Comparison of ENCODE assay signal across 35 cellular contexts in the genomic region with DNA sequence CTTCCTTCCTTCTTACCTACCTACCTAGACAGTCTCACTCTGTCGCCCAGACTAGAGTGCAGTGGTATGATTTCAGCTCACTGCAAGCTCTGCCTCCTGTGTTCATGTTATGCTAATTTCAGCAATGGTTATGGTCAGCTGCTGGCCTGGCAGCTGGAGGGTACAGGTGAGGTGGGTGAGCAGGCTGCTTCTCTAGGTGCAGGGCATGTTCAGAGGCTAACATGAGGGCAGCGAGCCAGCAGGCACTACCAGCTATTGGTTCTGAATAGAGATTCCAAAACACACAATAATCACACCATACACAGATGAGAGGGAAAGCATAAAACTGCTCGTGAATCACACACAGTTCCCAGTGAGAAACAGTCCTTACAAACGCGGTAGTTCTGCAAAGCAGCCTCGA. TPM values are rescaled to one million over a fixed set of nuclear protein-coding genes. Genes with fewer than 3 reads are reported as not detected.
"Had no signal": no experiment of that assay in that cellular context is flagged by ENCODE, and none has a peak within 500 bp of the region (broad histone marks: within the 10 kb centered on the region; RNA-seq: fewer than 3 reads in every experiment).

No MANE protein-coding gene starts in this region.

- DNase-seq: hypothalamus; immature natural killer cell; kidney; left colon; lower lobe of right lung; mammary epithelial cell; mesenchymal stem cell; naive thymus-derived CD8-positive, alpha-beta T cell; ovary; stimulated activated CD4-positive, alpha-beta T cell treated with anti-CD3 and anti-CD28 coated beads, Interleukin-1b, Interleukin-23, amount 100 ng/mL, for 48 hours; stimulated activated CD4-positive, alpha-beta T cell treated with anti-CD3 and anti-CD28 coated beads, Interleukin-2, amount 100 ng/mL, for 48 hours; stimulated activated CD4-positive, alpha-beta T cell treated with anti-CD3 and anti-CD28 coated beads, Interleukin-4, amount 100 ng/mL, for 4 hours; stimulated activated CD8-positive, alpha-beta memory T cell treated with anti-CD3 and anti-CD28 coated beads, Interleukin-4, amount 100 ng/mL, for 48 hours; stimulated activated naive CD4-positive, alpha-beta T cell treated with Interleukin-2 at 50 U/mL for 16 hours; stimulated activated naive CD8-positive, alpha-beta T cell treated with anti-CD3 and anti-CD28 coated beads, Interleukin-15, amount 100 ng/mL, for 72 hours; substantia nigra; tibial artery; uterus had no signal

- H3K9me3 Mint-ChIP-seq: immature natural killer cell; neural crest cell; stimulated activated memory B cell treated with anti-CD40 and anti-IgM and Interleukin-4, amounts not matched to agents 10 μg/mL and 1 μg/mL and 100 μg/mL, for 72 hours; stimulated activated naive CD8-positive, alpha-beta T cell treated with anti-CD3 and anti-CD28 coated beads, Interleukin-15, amount 100 ng/mL, for 72 hours; type B pancreatic cell had no signal

- H3K9me3 ChIP-seq: left lung, lower lobe of right lung, ovary, right atrium auricular region, right lobe of liver, tibial artery, uterus had no signal

- H3K36me3 Mint-ChIP-seq: immature natural killer cell; stimulated activated memory B cell treated with anti-CD40 and anti-IgM and Interleukin-4, amounts not matched to agents 10 μg/mL and 1 μg/mL and 100 μg/mL, for 72 hours; type B pancreatic cell had no signal

- H3K4me3 Mint-ChIP-seq: immature natural killer cell; naive thymus-derived CD8-positive, alpha-beta T cell; nephron; neural crest cell; stimulated activated memory B cell treated with anti-CD40 and anti-IgM and Interleukin-4, amounts not matched to agents 10 μg/mL and 1 μg/mL and 100 μg/mL, for 72 hours; stimulated activated naive CD8-positive, alpha-beta T cell treated with anti-CD3 and anti-CD28 coated beads, Interleukin-15, amount 100 ng/mL, for 72 hours; type B pancreatic cell had no signal

- H3K27ac Mint-ChIP-seq: immature natural killer cell; nephron; progenitor cell of endocrine pancreas; stimulated activated memory B cell treated with anti-CD40 and anti-IgM and Interleukin-4, amounts not matched to agents 10 μg/mL and 1 μg/mL and 100 μg/mL, for 72 hours; type B pancreatic cell had no signal

- H3K4me2 ChIP-seq: smooth muscle cell had no signal

- H3K4me1 ChIP-seq: left lung, lower lobe of right lung, right atrium auricular region, right lobe of liver, tibial artery, uterus had no signal

- H3K4me1 Mint-ChIP-seq: immature natural killer cell; neural crest cell; stimulated activated memory B cell treated with anti-CD40 and anti-IgM and Interleukin-4, amounts not matched to agents 10 μg/mL and 1 μg/mL and 100 μg/mL, for 72 hours; stimulated activated naive CD8-positive, alpha-beta T cell treated with anti-CD3 and anti-CD28 coated beads, Interleukin-15, amount 100 ng/mL, for 72 hours had no signal

- H3K36me3 ChIP-seq: left lung, lower lobe of right lung, ovary, right atrium auricular region, right lobe of liver, tibial artery, uterus had no signal

- H3K4me3 ChIP-seq: left lung, lower lobe of right lung, ovary, right atrium auricular region, right lobe of liver, smooth muscle cell, tibial artery, uterus had no signal

- ATAC-seq: left colon; left lung; lower lobe of right lung; naive thymus-derived CD8-positive, alpha-beta T cell; right lobe of liver; stimulated activated memory B cell treated with anti-CD40 and anti-IgM and Interleukin-4, amounts not matched to agents 10 μg/mL and 1 μg/mL and 100 μg/mL, for 72 hours; stimulated activated naive CD8-positive, alpha-beta T cell treated with anti-CD3 and anti-CD28 coated beads, Interleukin-15, amount 100 ng/mL, for 72 hours had no signal

- H3K27ac ChIP-seq: left lung, lower lobe of right lung, ovary, right atrium auricular region, right lobe of liver, tibial artery, uterus had no signal

- H3K27me3 ChIP-seq: ovary, right atrium auricular region, right lobe of liver, uterus had no signal

RNA-seq across cellular contexts. Expression of gene RFPL3, which starts 48.7 kb away (rescaled TPM):
- total RNA-seq: kidney; left colon; left lung; liver; lower lobe of right lung; mammary epithelial cell; mucosa of gallbladder; naive thymus-derived CD8-positive, alpha-beta T cell; neural crest cell; omental fat pad; ovary; progenitor cell of endocrine pancreas; pulmonary artery endothelial cell; renal cortical epithelial cell; right atrium auricular region; right lobe of liver; skeletal muscle tissue; smooth muscle cell; temporal lobe; ureter; uterus had no signal
- polyA plus RNA-seq: immature natural killer cell; liver; mammary epithelial cell; naive thymus-derived CD8-positive, alpha-beta T cell had no signal

RNA-seq across cellular contexts. Expression of gene SLC5A4, which starts 53.8 kb away (rescaled TPM):
- total RNA-seq: mammary epithelial cell; naive thymus-derived CD8-positive, alpha-beta T cell; progenitor cell of endocrine pancreas; renal cortical epithelial cell; smooth muscle cell had no signal
- polyA plus RNA-seq: immature natural killer cell; mammary epithelial cell; naive thymus-derived CD8-positive, alpha-beta T cell; smooth muscle cell had no signal
